ENCODE assay signal across 10 cellular contexts in genomic region chr13:72648513-72649065, GRCh38.
DNase-seq lines count a peak whose midpoint lies in the region; ATAC-seq and TF ChIP-seq lines count a peak whose summit lies in the region.
"Had no signal": no experiment of that assay in that cellular context is flagged by ENCODE, and none has a peak within 500 bp of the region (broad histone marks: within the 10 kb centered on the region; RNA-seq: fewer than 3 reads in every experiment).

No MANE protein-coding gene starts in this region.

- H3K4me3 ChIP-seq in HEK293 (ENCODE audit: low read depth, low read length) (no peak overlapping the region), epithelial cell of proximal tubule (ENCODE audit: low read depth, low read length) (no peak overlapping the region)

- no peak overlapping the region for H3K4me3 Mint-ChIP-seq in stimulated activated effector memory CD8-positive, alpha-beta T cell treated with anti-CD3 and anti-CD28 coated beads, Interleukin-12 subunit alpha, Interleukin-12 subunit beta, amount 100 ng/mL, for 72 hours

- H3K4me1 ChIP-seq in HEK293 (ENCODE audit: control insufficient read depth, insufficient read depth, low read length): no peaks in the 10 kb centered on the region

- H3K27ac Mint-ChIP-seq in stimulated activated effector memory CD8-positive, alpha-beta T cell treated with anti-CD3 and anti-CD28 coated beads, Interleukin-12 subunit alpha, Interleukin-12 subunit beta, amount 100 ng/mL, for 72 hours: no peak overlapping the region

- ATAC-seq in HG03354 (IDR thresholded peaks at IDR 0.05; ENCODE audit: poor library complexity, severe bottlenecking, unreplicated experiment) (no peak), GM18502 (IDR thresholded peaks at IDR 0.05; ENCODE audit: poor library complexity, unreplicated experiment) (no peak)
- no peak for ATAC-seq in stimulated activated effector memory CD8-positive, alpha-beta T cell treated with anti-CD3 and anti-CD28 coated beads, Interleukin-12 subunit alpha, Interleukin-12 subunit beta, amount 100 ng/mL, for 72 hours

- H3K4me1 Mint-ChIP-seq in stimulated activated effector memory CD8-positive, alpha-beta T cell treated with anti-CD3 and anti-CD28 coated beads, Interleukin-12 subunit alpha, Interleukin-12 subunit beta, amount 100 ng/mL, for 72 hours: no peaks in the 10 kb centered on the region

- H3K9me3 ChIP-seq in HEK293 (ENCODE audit: control insufficient read depth, insufficient read depth, low read depth, low read length): no peaks in the 10 kb centered on the region

- H3K9me3 Mint-ChIP-seq in stimulated activated effector memory CD8-positive, alpha-beta T cell treated with anti-CD3 and anti-CD28 coated beads, Interleukin-12 subunit alpha, Interleukin-12 subunit beta, amount 100 ng/mL, for 72 hours: no peaks in the 10 kb centered on the region

- CTCF ChIA-PET in HEK293 (lab: Yijun Ruan, JAX): interaction anchor here (1.0 to 1.2 kb wide), 2 partner anchors 18 to 82 kb away, joined by 3 to 4 read pairs; no protein-coding TSS in a partner anchor

- POLR2A ChIA-PET in HEK293 (lab: Yijun Ruan, JAX): no interaction called here

- no peaks in the 10 kb centered on the region for H3K36me3 Mint-ChIP-seq in stimulated activated effector memory CD8-positive, alpha-beta T cell treated with anti-CD3 and anti-CD28 coated beads, Interleukin-12 subunit alpha, Interleukin-12 subunit beta, amount 100 ng/mL, for 72 hours

- DNase-seq in RKO (ENCODE audit: low spot score): peak; percentile 4
- no peak for DNase-seq in epithelial cell of proximal tubule (ENCODE audit: low read depth)
- no peak for DNase-seq in stimulated activated naive CD4-positive, alpha-beta T cell (lab: John Stamatoyannopoulos, UW)
- DNase-seq in stimulated activated effector memory CD8-positive, alpha-beta T cell treated with anti-CD3 and anti-CD28 coated beads, Interleukin-12 subunit alpha, Interleukin-12 subunit beta, amount 100 ng/mL, for 72 hours (ENCODE audit: low spot score in 2 of 2): no peak
- DNase-seq: activated CD8-positive, alpha-beta memory T cell treated with anti-CD3 and anti-CD28 coated beads, Interleukin-2, amount 50 U/mL, for 48 hours; SIG-M5 had no signal

- TF ChIP-seq CTCF in 22Rv1 (IDR thresholded peaks at IDR 0.05) (peak; percentile 64), HEK293 (tag by site-specific recombination; IDR thresholded peaks at IDR 0.05) (peak; percentile 59; the same call in 1 of the 2 replicates), epithelial cell of proximal tubule (conservative IDR thresholded peaks at IDR 0.05; ENCODE audit: low read depth, low read length) (peak; percentile 21)

- H3K36me3 ChIP-seq in HEK293 (ENCODE audit: control insufficient read depth in 2 of 2, insufficient read depth in 1 of 2, low read length in 2 of 2): no peaks in the 10 kb centered on the region

- H3K27ac ChIP-seq in 22Rv1: no peak overlapping the region
- H3K27ac ChIP-seq in HEK293 (ENCODE audit: extremely low read depth, low read depth, low read length): no peak overlapping the region

TF ChIP-seq in HEK293, 187 proteins besides CTCF, POLR2A, EP300 and RAD21 (continues in another document):
- TF ChIP-seq TCF7L2 (IDR thresholded peaks at IDR 0.05; ENCODE audit: borderline replicate concordance, low read depth, low read length) (peak; percentile 32; the same call in 1 of the 2 replicates), ZNF654 (tag by site-specific recombination; IDR thresholded peaks at IDR 0.05; ENCODE audit: low read depth) (peak; percentile 15), ZNF701 (tag by site-specific recombination; IDR thresholded peaks at IDR 0.05) (no peak), ZNF121 (tag by site-specific recombination; IDR thresholded peaks at IDR 0.05) (no peak), PRDM1 (tag by site-specific recombination; IDR thresholded peaks at IDR 0.05) (peak; percentile 87), ZNF629 (tag by site-specific recombination; IDR thresholded peaks at IDR 0.05) (no peak), ZNF132 (tag by site-specific recombination; IDR thresholded peaks at IDR 0.05; ENCODE audit: borderline replicate concordance) (no peak), TRIM28 (IDR thresholded peaks at IDR 0.05; ENCODE audit: borderline replicate concordance, low read length) (peak; percentile 80; the same call in 1 of the 2 replicates), WT1 (tag by site-specific recombination; IDR thresholded peaks at IDR 0.05) (peak; percentile 41; the same call in 1 of the 2 replicates), ZNF660 (tag by site-specific recombination; IDR thresholded peaks at IDR 0.05) (no peak), ZNF394 (tag by site-specific recombination; IDR thresholded peaks at IDR 0.05; ENCODE audit: borderline replicate concordance) (no peak), ZNF664 (tag by site-specific recombination; IDR thresholded peaks at IDR 0.05) (no peak), ZNF16 (tag by site-specific recombination; IDR thresholded peaks at IDR 0.05; ENCODE audit: low read depth) (no peak), ZFP3 (tag by site-specific recombination; IDR thresholded peaks at IDR 0.05; ENCODE audit: low read depth) (no peak), SP2 (tag by site-specific recombination; IDR thresholded peaks at IDR 0.05) (no peak), ZNF792 (tag by site-specific recombination; IDR thresholded peaks at IDR 0.05) (no peak), ZNF571 (tag by site-specific recombination; IDR thresholded peaks at IDR 0.05) (no peak), ZNF645 (tag by site-specific recombination; IDR thresholded peaks at IDR 0.05) (no peak)
- TF ChIP-seq, protein P1, sequence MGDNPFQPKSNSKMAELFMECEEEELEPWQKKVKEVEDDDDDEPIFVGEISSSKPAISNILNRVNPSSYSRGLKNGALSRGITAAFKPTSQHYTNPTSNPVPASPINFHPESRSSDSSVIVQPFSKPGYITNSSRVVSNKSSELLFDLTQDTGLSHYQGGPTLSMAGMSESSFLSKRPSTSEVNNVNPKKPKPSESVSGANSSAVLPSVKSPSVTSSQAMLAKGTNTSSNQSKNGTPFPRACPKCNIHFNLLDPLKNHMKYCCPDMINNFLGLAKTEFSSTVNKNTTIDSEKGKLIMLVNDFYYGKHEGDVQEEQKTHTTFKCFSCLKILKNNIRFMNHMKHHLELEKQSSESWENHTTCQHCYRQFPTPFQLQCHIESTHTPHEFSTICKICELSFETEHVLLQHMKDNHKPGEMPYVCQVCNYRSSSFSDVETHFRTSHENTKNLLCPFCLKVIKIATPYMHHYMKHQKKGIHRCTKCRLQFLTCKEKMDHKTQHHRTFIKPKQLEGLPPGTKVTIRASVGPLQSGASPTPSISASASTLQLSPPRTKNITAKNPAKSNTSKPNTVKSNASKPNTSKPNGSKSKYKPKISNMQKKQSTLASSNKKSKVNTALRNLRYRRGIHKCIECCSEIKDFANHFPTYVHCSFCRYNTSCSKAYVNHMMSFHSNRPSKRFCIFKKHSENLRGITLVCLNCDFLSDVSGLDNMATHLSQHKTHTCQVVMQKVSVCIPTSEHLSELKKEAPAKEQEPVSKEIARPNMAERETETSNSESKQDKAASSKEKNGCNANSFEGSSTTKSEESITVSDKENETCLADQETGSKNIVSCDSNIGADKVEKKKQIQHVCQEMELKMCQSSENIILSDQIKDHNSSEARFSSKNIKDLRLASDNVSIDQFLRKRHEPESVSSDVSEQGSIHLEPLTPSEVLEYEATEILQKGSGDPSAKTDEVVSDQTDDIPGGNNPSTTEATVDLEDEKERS (tag by site-specific recombination; IDR thresholded peaks at IDR 0.05): no peak
- TF ChIP-seq, protein P2, sequence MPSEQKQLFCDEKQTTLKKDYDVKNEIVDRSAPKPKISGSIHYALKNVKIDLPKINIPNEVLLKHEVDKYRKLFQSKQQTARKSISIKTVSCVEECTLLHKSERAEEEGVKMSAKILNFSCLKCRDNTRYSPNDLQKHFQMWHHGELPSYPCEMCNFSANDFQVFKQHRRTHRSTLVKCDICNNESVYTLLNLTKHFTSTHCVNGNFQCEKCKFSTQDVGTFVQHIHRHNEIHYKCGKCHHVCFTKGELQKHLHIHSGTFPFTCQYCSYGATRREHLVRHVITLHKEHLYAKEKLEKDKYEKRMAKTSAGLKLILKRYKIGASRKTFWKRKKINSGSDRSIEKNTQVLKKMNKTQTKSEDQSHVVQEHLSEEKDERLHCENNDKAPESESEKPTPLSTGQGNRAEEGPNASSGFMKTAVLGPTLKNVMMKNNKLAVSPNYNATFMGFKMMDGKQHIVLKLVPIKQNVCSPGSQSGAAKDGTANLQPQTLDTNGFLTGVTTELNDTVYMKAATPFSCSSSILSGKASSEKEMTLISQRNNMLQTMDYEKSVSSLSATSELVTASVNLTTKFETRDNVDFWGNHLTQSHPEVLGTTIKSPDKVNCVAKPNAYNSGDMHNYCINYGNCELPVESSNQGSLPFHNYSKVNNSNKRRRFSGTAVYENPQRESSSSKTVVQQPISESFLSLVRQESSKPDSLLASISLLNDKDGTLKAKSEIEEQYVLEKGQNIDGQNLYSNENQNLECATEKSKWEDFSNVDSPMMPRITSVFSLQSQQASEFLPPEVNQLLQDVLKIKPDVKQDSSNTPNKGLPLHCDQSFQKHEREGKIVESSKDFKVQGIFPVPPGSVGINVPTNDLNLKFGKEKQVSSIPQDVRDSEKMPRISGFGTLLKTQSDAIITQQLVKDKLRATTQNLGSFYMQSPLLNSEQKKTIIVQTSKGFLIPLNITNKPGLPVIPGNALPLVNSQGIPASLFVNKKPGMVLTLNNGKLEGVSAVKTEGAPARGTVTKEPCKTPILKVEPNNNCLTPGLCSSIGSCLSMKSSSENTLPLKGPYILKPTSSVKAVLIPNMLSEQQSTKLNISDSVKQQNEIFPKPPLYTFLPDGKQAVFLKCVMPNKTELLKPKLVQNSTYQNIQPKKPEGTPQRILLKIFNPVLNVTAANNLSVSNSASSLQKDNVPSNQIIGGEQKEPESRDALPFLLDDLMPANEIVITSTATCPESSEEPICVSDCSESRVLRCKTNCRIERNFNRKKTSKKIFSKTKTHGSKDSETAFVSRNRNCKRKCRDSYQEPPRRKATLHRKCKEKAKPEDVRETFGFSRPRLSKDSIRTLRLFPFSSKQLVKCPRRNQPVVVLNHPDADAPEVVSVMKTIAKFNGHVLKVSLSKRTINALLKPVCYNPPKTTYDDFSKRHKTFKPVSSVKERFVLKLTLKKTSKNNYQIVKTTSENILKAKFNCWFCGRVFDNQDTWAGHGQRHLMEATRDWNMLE (tag by site-specific recombination; conservative IDR thresholded peaks at IDR 0.05; ENCODE audit: low read depth): no peak
